In the genomic region with DNA sequence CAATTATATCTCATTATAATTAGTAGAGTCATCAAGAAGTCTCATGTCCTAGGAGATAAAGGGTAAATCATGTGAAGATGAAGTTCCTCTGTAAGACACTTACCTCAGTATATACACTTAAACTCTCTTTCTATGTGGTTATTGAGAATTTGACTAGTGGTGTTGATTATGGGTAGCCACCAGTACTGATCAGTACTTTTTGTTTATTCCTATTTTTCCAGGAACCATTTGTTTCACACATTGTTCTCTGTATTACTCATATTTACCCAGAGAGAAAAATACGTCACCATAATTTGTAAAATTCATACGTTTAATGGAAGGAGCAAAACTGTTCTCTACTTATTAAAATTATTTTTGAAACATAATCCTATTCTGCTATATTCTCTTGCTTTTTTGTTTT, we compare ENCODE assay signal across 17 cellular contexts.
"Had no signal": no experiment of that assay in that cellular context is flagged by ENCODE, and none has a peak within 500 bp of the region (broad histone marks: within the 10 kb centered on the region; RNA-seq: fewer than 3 reads in every experiment).

No MANE protein-coding gene starts in this region.

- H3K27me3 Mint-ChIP-seq: activated naive CD8-positive, alpha-beta T cell treated with anti-CD3 and anti-CD28 coated beads, Interleukin-2, amount 50 U/mL, for 24 hours had no signal

- H3K9me3 Mint-ChIP-seq: activated naive CD8-positive, alpha-beta T cell treated with anti-CD3 and anti-CD28 coated beads, Interleukin-2, amount 50 U/mL, for 24 hours; activated T-cell treated with anti-CD3 and anti-CD28 coated beads, Interleukin-2, amount 50 U/mL, for 72 hours; nephron had no signal

- H3K4me1 Mint-ChIP-seq: nephron had no signal

- H3K4me3 ChIP-seq: ascending aorta, coronary artery, gastrocnemius medialis, heart right ventricle, psoas muscle, stomach, thoracic aorta had no signal

- ATAC-seq: activated naive CD8-positive, alpha-beta T cell treated with anti-CD3 and anti-CD28 coated beads, Interleukin-2, amount 50 U/mL, for 24 hours; activated T-cell treated with anti-CD3 and anti-CD28 coated beads, Interleukin-2, amount 50 U/mL, for 72 hours; gastrocnemius medialis; heart right ventricle; left lobe of liver; psoas muscle had no signal

- H3K4me1 ChIP-seq: ascending aorta, gastrocnemius medialis, psoas muscle had no signal

- H3K36me3 ChIP-seq: ascending aorta, gastrocnemius medialis, heart right ventricle, stomach, thoracic aorta had no signal

- H3K4me3 Mint-ChIP-seq: activated naive CD8-positive, alpha-beta T cell treated with anti-CD3 and anti-CD28 coated beads, Interleukin-2, amount 50 U/mL, for 24 hours; nephron had no signal

- DNase-seq: activated naive CD4-positive, alpha-beta T cell treated with Interleukin-2 at 50 U/mL for 16 hours; activated naive CD8-positive, alpha-beta T cell treated with anti-CD3 and anti-CD28 coated beads, Interleukin-2, amount 50 U/mL, for 24 hours; activated T-cell treated with anti-CD3 and anti-CD28 coated beads, Interleukin-2, amount 50 U/mL, for 72 hours; caudate nucleus; effector CD4-positive, alpha-beta T cell; gastrocnemius medialis; heart right ventricle; psoas muscle; stimulated activated CD4-positive, alpha-beta T cell treated with anti-CD3 and anti-CD28 coated beads, Interleukin-2, amount 100 ng/mL, for 48 hours; stimulated activated CD8-positive, alpha-beta memory T cell treated with anti-CD3 and anti-CD28 coated beads, Interleukin-4, amount 100 ng/mL, for 48 hours; stomach had no signal

- H3K9me3 ChIP-seq: ascending aorta, gastrocnemius medialis, heart right ventricle, psoas muscle, stomach, thoracic aorta had no signal

- H3K27ac Mint-ChIP-seq: activated naive CD8-positive, alpha-beta T cell treated with anti-CD3 and anti-CD28 coated beads, Interleukin-2, amount 50 U/mL, for 24 hours; activated T-cell treated with anti-CD3 and anti-CD28 coated beads, Interleukin-2, amount 50 U/mL, for 72 hours; nephron had no signal

- H3K27me3 ChIP-seq: ascending aorta, gastrocnemius medialis, heart right ventricle, stomach had no signal

- H3K27ac ChIP-seq: ascending aorta, coronary artery, gastrocnemius medialis, psoas muscle, stomach, thoracic aorta had no signal

- FAIRE-seq: islet of Langerhans had no signal
